Comparison of ENCODE assay signal across 24 cellular contexts in genomic region chr9:89871871-89872331, GRCh38.
DNase-seq lines count a peak whose midpoint lies in the region; ATAC-seq and TF ChIP-seq lines count a peak whose summit lies in the region.
"Had no signal": no experiment of that assay in that cellular context is flagged by ENCODE, and none has a peak within 500 bp of the region (broad histone marks: within the 10 kb centered on the region; RNA-seq: fewer than 3 reads in every experiment).

No MANE protein-coding gene starts in this region.

- in situ Hi-C loops in gastrocnemius medialis (cut with MboI; ENCODE audit: low sequenced_read_pairs in 4 of 4) = no loop called here

- H3K27ac ChIP-seq in HEK293 (ENCODE audit: extremely low read depth, low read depth, low read length) (no peak overlapping the region), coronary artery (no peak overlapping the region), right cardiac atrium (ENCODE audit: low read length) (peak overlapping the region; percentile 66), gastrocnemius medialis (peak overlapping the region; percentile 82 to 93 (median 86))
- H3K27ac ChIP-seq: foreskin keratinocyte, neural progenitor cell had no signal

- H3K9me3 ChIP-seq in HEK293 (ENCODE audit: control insufficient read depth, insufficient read depth, low read depth, low read length) (no peaks in the 10 kb centered on the region), right cardiac atrium (ENCODE audit: control insufficient read depth, low read length) (no peaks in the 10 kb centered on the region), gastrocnemius medialis (no peaks in the 10 kb centered on the region)

- ATAC-seq in right cardiac atrium (peak; percentile 44), gastrocnemius medialis (peak in 1 of 2 donors; percentile 9)
- ATAC-seq: foreskin keratinocyte had no signal

- peaks cover 0 to 2% (median 0%) of the 10 kb centered on the region in 3 donors for H3K27me3 Mint-ChIP-seq in immature natural killer cell (ENCODE audit: low read depth in 3 of 3)
- H3K27me3 Mint-ChIP-seq: activated CD4-positive, alpha-beta T cell treated with anti-CD3 and anti-CD28 coated beads, Interleukin-2, amount 10 ng/mL, durations not matched to agents 24 days and 14 days had no signal

- POLR2A ChIA-PET in HEK293 (lab: Yijun Ruan, JAX) = no interaction called here

- TF ChIP-seq CTCF in HEK293 (tag by site-specific recombination; IDR thresholded peaks at IDR 0.05) = no peak
- no peak for TF ChIP-seq CTCF in coronary artery (IDR thresholded peaks at IDR 0.05)
- TF ChIP-seq CTCF in gastrocnemius medialis (IDR thresholded peaks at IDR 0.05 in 4 of 5, conservative IDR thresholded peaks at IDR 0.05 in 1 of 5) = no peak

- H3K4me3 ChIP-seq in HEK293 (ENCODE audit: low read depth, low read length) (no peak overlapping the region), coronary artery (no peak overlapping the region), right cardiac atrium (ENCODE audit: low read length) (no peak overlapping the region), gastrocnemius medialis (no peak overlapping the region)
- H3K4me3 ChIP-seq: lung, neural progenitor cell had no signal

- no peak overlapping the region for H3K4me3 Mint-ChIP-seq in immature natural killer cell
- H3K4me3 Mint-ChIP-seq: activated CD4-positive, alpha-beta T cell treated with anti-CD3 and anti-CD28 coated beads, Interleukin-2, amount 10 ng/mL, durations not matched to agents 24 days and 14 days; brain; CD4-positive, CD25-positive, alpha-beta regulatory T cell; neural progenitor cell; T-helper 1 cell treated with Interleukin-12 subunit alpha and Interleukin-12 subunit beta and Interleukin-4 antibody, amounts not matched to agents 30 μg/mL and 1 μg/mL, for 36 hours had no signal

- CTCF ChIA-PET in HEK293 (lab: Yijun Ruan, JAX) = no interaction called here

- no peaks in the 10 kb centered on the region for H3K4me1 Mint-ChIP-seq in immature natural killer cell
- H3K4me1 Mint-ChIP-seq: activated CD4-positive, alpha-beta T cell treated with anti-CD3 and anti-CD28 coated beads, Interleukin-2, amount 10 ng/mL, durations not matched to agents 24 days and 14 days; CD4-positive, CD25-positive, alpha-beta regulatory T cell had no signal

- intact Hi-C loops in right cardiac atrium (cut with DNase I) (loop anchor here in 1 of 4 donors (10.0 kb wide), 2 partner anchors 133 to 267 kb away; partner anchors contain the start of gene GADD45G), gastrocnemius medialis (cut with DNase I; ENCODE audit: low total_unique reads) (loop anchor here (5.0 to 10.0 kb wide), 4 partner anchors 133 to 1323 kb away; partner anchors contain the start of genes CKS2 and SECISBP2)

- H3K27ac Mint-ChIP-seq in immature natural killer cell = no peak overlapping the region
- H3K27ac Mint-ChIP-seq: activated CD4-positive, alpha-beta T cell treated with anti-CD3 and anti-CD28 coated beads, Interleukin-2, amount 10 ng/mL, durations not matched to agents 24 days and 14 days; CD4-positive, CD25-positive, alpha-beta regulatory T cell; progenitor cell of endocrine pancreas; T-helper 1 cell treated with Interleukin-12 subunit alpha and Interleukin-12 subunit beta and Interleukin-4 antibody, amounts not matched to agents 30 μg/mL and 1 μg/mL, for 36 hours had no signal

- H3K9me3 Mint-ChIP-seq in immature natural killer cell = no peaks in the 10 kb centered on the region
- H3K9me3 Mint-ChIP-seq: activated CD4-positive, alpha-beta T cell treated with anti-CD3 and anti-CD28 coated beads, Interleukin-2, amount 10 ng/mL, durations not matched to agents 24 days and 14 days; CD4-positive, CD25-positive, alpha-beta regulatory T cell; neural progenitor cell; T-helper 1 cell treated with Interleukin-12 subunit alpha and Interleukin-12 subunit beta and Interleukin-4 antibody, amounts not matched to agents 30 μg/mL and 1 μg/mL, for 36 hours had no signal

- no peaks in the 10 kb centered on the region for H3K27me3 ChIP-seq in right cardiac atrium (ENCODE audit: control insufficient read depth, insufficient read depth)
- H3K27me3 ChIP-seq in gastrocnemius medialis = no peaks in the 10 kb centered on the region
- H3K27me3 ChIP-seq: foreskin keratinocyte, neural progenitor cell had no signal

- H3K36me3 Mint-ChIP-seq in immature natural killer cell = no peaks in the 10 kb centered on the region
- H3K36me3 Mint-ChIP-seq: brain; CD4-positive, CD25-positive, alpha-beta regulatory T cell; neural progenitor cell had no signal

- TF ChIP-seq POLR2A in gastrocnemius medialis (IDR thresholded peaks at IDR 0.05) = no peak

- 80% methylated on average over 5 of the region's 5 CpGs for WGBS in right cardiac atrium

- no peaks in the 10 kb centered on the region for H3K4me1 ChIP-seq in HEK293 (ENCODE audit: control insufficient read depth, insufficient read depth, low read length)
- H3K4me1 ChIP-seq in right cardiac atrium (ENCODE audit: control insufficient read depth, insufficient read depth, low read length) = peaks cover 5% of the 10 kb centered on the region
- peaks cover 41 to 43% of the 10 kb centered on the region in 2 donors for H3K4me1 ChIP-seq in gastrocnemius medialis
- H3K4me1 ChIP-seq: foreskin keratinocyte, neural progenitor cell had no signal

- H3K36me3 ChIP-seq in HEK293 (ENCODE audit: control insufficient read depth in 2 of 2, insufficient read depth in 1 of 2, low read length in 2 of 2) (no peaks in the 10 kb centered on the region), gastrocnemius medialis (no peaks in the 10 kb centered on the region)
- H3K36me3 ChIP-seq: neural progenitor cell had no signal

- DNase-seq in coronary artery (ENCODE audit: low spot score) = peak; percentile 19
- peak; percentile 44 to 69 (median 65) for DNase-seq in right cardiac atrium
- peak in 1 of 2 donors; percentile 55 for DNase-seq in gastrocnemius medialis
- DNase-seq in foreskin melanocyte = no peak
- no peak for DNase-seq in immature natural killer cell
- DNase-seq in SKM-1 treated with dmso at 0.1 percent for 144 hours (lab: John Stamatoyannopoulos, UW; ENCODE audit: unreplicated experiment) = no peak
- DNase-seq: activated CD4-positive, alpha-beta T cell treated with anti-CD3 and anti-CD28 coated beads, Interleukin-2, amount 10 ng/mL, durations not matched to agents 24 days and 14 days; activated gamma-delta T cell treated with Interleukin-2 at 50 U/mL for 16 hours; CD4-positive, CD25-positive, alpha-beta regulatory T cell; effector CD8-positive, alpha-beta T cell; EL; HCEC 1CT; NCI-H1048; NCI-H187; NCI-H526; small intestine; stimulated activated CD4-positive, alpha-beta T cell treated with anti-CD3 and anti-CD28 coated beads, Interleukin-2, amount 100 ng/mL, for 24 hours had no signal

TF ChIP-seq in HEK293, 187 proteins besides CTCF, POLR2A, EP300 and RAD21:
- no peak for TF ChIP-seq ZBTB17 (tag by site-specific recombination; IDR thresholded peaks at IDR 0.05)
- no peak for TF ChIP-seq ZNF555 (tag by site-specific recombination; conservative IDR thresholded peaks at IDR 0.05)
- peak; percentile 55 for TF ChIP-seq ZIC2 (tag by site-specific recombination; IDR thresholded peaks at IDR 0.05)
- TF ChIP-seq ZNF266 (tag by site-specific recombination; IDR thresholded peaks at IDR 0.05; ENCODE audit: low read depth) = no peak
- TF ChIP-seq WT1 (tag by site-specific recombination; IDR thresholded peaks at IDR 0.05) = no peak
- no peak for TF ChIP-seq GLIS2 (tag by site-specific recombination; IDR thresholded peaks at IDR 0.05)

Comparison
In these comparisons a context has a peak if more than half of its experiments do, and no peak if none do; other contexts are left out.
1. H3K27ac ChIP-seq: peak in right cardiac atrium (single experiment) and gastrocnemius medialis (4 of 4); none in HEK293 (single experiment) and coronary artery (0 of 2).
2. DNase-seq: peak in coronary artery (single experiment) and right cardiac atrium (3 of 3); none in foreskin melanocyte (single experiment), immature natural killer cell (0 of 3) and SKM-1 treated with dmso at 0.1 percent for 144 hours (single experiment).